8 cellular contexts compared by ENCODE assay signal in genomic region chr19:36214388-36215275, GRCh38. TPM values are rescaled to one million over a fixed set of nuclear protein-coding genes. Genes with fewer than 3 reads are reported as not detected.
A peak's percentile ranks its signal among the peaks of the same experiment; 100 is the strongest.
DNase-seq lines count a peak whose midpoint lies in the region; ATAC-seq, FAIRE-seq and TF ChIP-seq lines count a peak whose summit lies in the region.

Gene ZNF146, plus strand, starts transcription at chr19:36215106. Its CDS starts 21,335 bp downstream, at chr19:36236441.
Gene ZNF565, minus strand, starts transcription at chr19:36214665. Its CDS starts 12,680 bp downstream, at chr19:36201985.

- ATAC-seq in GM18909 (IDR thresholded peaks at IDR 0.05; ENCODE audit: poor library complexity, unreplicated experiment) (peak; percentile 92), HG03139 (IDR thresholded peaks at IDR 0.05; ENCODE audit: unreplicated experiment) (peak; percentile 83)

- no peaks in the 10 kb centered on the region for H3K27me3 ChIP-seq in WERI-Rb-1 (ENCODE audit: insufficient read depth, low read depth, severe bottlenecking)
- H3K27me3 ChIP-seq in small intestine (ENCODE audit: control insufficient read depth in 2 of 2, insufficient read depth in 2 of 2, low read length in 2 of 2) = no peaks in the 10 kb centered on the region

- FAIRE-seq in small intestine (lab: Jason Lieb, UNC) = no peak

- H3K9me3 ChIP-seq in WERI-Rb-1 (ENCODE audit: severe bottlenecking) (no peaks in the 10 kb centered on the region), small intestine (ENCODE audit: control insufficient read depth, low read depth) (no peaks in the 10 kb centered on the region)

- H3K4me3 ChIP-seq in WERI-Rb-1 (ENCODE audit: low read depth, low read length) = peak within 1 kb of the TSS; percentile 100
- H3K4me3 ChIP-seq in cardiac fibroblast (replicated peaks in 1 of 2; ENCODE audit: low read depth in 2 of 2, low read length in 2 of 2) = peak within 1 kb of the TSS; percentile 69 to 92
- peak within 1 kb of the TSS; percentile 64 to 83 for H3K4me3 ChIP-seq in small intestine (ENCODE audit: low read depth in 1 of 2, low read length in 2 of 2)

- peak; percentile 95 for DNase-seq in AG08396 (ENCODE audit: low spot score)
- DNase-seq in NCI-H2196 treated with DMSO at 0.1 percent for 48 hours (lab: John Stamatoyannopoulos, UW; ENCODE audit: unreplicated experiment) = peak; percentile 98
- peak; percentile 99 for DNase-seq in WERI-Rb-1
- DNase-seq in cardiac fibroblast (ENCODE audit: low read depth in 2 of 2) = peak; percentile 99
- peak; percentile 97 for DNase-seq in iPS-NIHi7 (ENCODE audit: extremely low spot score)
- DNase-seq in small intestine = peak; percentile 99

- 0% methylated on average over 65 to 73 of the region's 73 CpGs for WGBS in small intestine, 3 donors

- H3K27ac ChIP-seq in WERI-Rb-1 (peak within 1 kb of the TSS; percentile 94), small intestine (ENCODE audit: low read depth in 1 of 2, low read length in 1 of 2) (peak within 1 kb of the TSS; percentile 89 to 98)

- peaks cover 0 to 8% of the 10 kb centered on the region in 2 donors for H3K4me1 ChIP-seq in small intestine (ENCODE audit: control insufficient read depth in 2 of 2, insufficient read depth in 1 of 2, low read depth in 1 of 2, low read length in 1 of 2)

- H3K36me3 ChIP-seq in WERI-Rb-1 (peaks cover 24% of the 10 kb centered on the region), small intestine (ENCODE audit: control insufficient read depth in 2 of 2, insufficient read depth in 2 of 2, low read length in 2 of 2) (peaks cover 0 to 3% of the 10 kb centered on the region in 2 donors)

- no peak for TF ChIP-seq CTCF in WERI-Rb-1 (IDR thresholded peaks at IDR 0.05; ENCODE audit: low read depth, low read length)
- TF ChIP-seq CTCF in cardiac fibroblast (IDR thresholded peaks at IDR 0.05; ENCODE audit: low read depth, low read length) = no peak

RNA-seq across cellular contexts. Expression of gene ZNF146, which starts in this region (rescaled TPM):
- polyA plus RNA-seq in small intestine = 10 to 100 TPM; 18.4 to 31.7 (median 19.7) TPM

RNA-seq across cellular contexts. Expression of gene ZNF565, which starts in this region (rescaled TPM):
- 1 to 10 TPM; 1.6 to 3.4 (median 2.3) TPM for polyA plus RNA-seq in small intestine

Comparison
In these comparisons a context has a peak if more than half of its experiments do, and no peak if none do; other contexts are left out.
1. Peak in every context shown above with its lines: DNase-seq, ATAC-seq, H3K4me3 ChIP-seq and H3K27ac ChIP-seq.